8 cellular contexts compared by ENCODE assay signal in the genomic region with DNA sequence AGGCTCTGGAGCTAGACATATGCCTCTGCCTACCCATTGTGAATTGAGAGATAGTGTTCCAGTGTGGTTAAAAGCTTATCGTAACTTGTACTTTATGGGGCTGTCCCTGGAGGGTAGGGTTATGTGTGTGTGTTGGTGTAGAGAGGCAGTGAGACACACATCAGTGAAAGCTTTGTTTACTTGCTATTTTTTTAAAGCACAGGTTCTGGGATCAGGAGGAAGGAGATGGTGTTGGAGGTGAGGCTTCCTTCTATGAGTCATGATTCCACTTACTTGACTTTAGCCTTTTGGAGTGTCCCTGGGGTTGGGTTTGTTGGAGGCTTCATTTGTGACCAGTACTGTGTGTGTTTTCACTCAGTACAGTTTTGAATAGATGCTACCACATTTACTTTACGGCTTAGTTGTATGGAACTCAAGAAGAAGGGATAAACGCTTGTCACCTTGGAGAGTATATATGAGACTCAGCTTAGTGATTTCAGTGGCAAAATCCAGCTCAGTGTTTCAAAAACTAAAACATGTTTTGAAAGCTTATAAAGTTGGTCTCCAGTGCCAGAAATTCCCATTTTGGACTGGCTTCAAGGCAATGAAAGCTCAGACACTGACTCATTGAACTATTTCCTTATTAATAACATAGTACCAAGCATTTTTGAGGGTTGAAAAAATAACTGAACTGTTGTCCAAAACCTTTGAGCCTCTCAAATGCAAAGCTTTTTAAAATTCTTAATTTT.
DNase-seq lines count a peak whose midpoint lies in the region; ATAC-seq and TF ChIP-seq lines count a peak whose summit lies in the region.

No MANE protein-coding gene starts in this region.

- H3K9me3 Mint-ChIP-seq in activated T-cell treated with anti-CD3 and anti-CD28 coated beads, Interleukin-2, amount 50 U/mL, for 72 hours: peaks cover 5 to 9% of the 10 kb centered on the region in 2 donors

- WGBS in upper lobe of left lung, 2 donors: 70 to 92% methylated on average over 3 of the region's 3 CpGs

- no peaks in the 10 kb centered on the region for H3K27me3 Mint-ChIP-seq in activated T-cell treated with anti-CD3 and anti-CD28 coated beads, Interleukin-2, amount 50 U/mL, for 72 hours (ENCODE audit: low read depth)

- no peak overlapping the region for H3K27ac Mint-ChIP-seq in activated T-cell treated with anti-CD3 and anti-CD28 coated beads, Interleukin-2, amount 50 U/mL, for 72 hours

- H3K4me3 ChIP-seq in mucosa of descending colon (no peak overlapping the region), upper lobe of left lung (no peak overlapping the region)

- no peak for TF ChIP-seq POLR2A in upper lobe of left lung (IDR thresholded peaks at IDR 0.05)

- H3K4me1 Mint-ChIP-seq in activated T-cell treated with anti-CD3 and anti-CD28 coated beads, Interleukin-2, amount 50 U/mL, for 72 hours (ENCODE audit: low read depth): no peaks in the 10 kb centered on the region

- H3K27me3 ChIP-seq in upper lobe of left lung: no peaks in the 10 kb centered on the region

- H3K36me3 Mint-ChIP-seq in activated T-cell treated with anti-CD3 and anti-CD28 coated beads, Interleukin-2, amount 50 U/mL, for 72 hours (ENCODE audit: insufficient read depth in 2 of 2): no peaks in the 10 kb centered on the region

- TF ChIP-seq EP300 in upper lobe of left lung (IDR thresholded peaks at IDR 0.05): no peak

- H3K4me1 ChIP-seq in mucosa of descending colon (ENCODE audit: low read depth) (peaks cover 44% of the 10 kb centered on the region), upper lobe of left lung (peaks cover 8 to 16% (median 10%) of the 10 kb centered on the region in 4 donors)

- intact Hi-C loops in mucosa of descending colon (cut with DNase I, micrococcal nuclease): no loop called here

- peak overlapping the region; percentile 84 for H3K27ac ChIP-seq in epithelial cell of prostate
- peak overlapping the region; percentile 31 to 59 (median 44) for H3K27ac ChIP-seq in upper lobe of left lung

- ATAC-seq in mucosa of descending colon (peak; percentile 92), upper lobe of left lung (ENCODE audit: low FRiP score in 2 of 2) (peak in 1 of 2 donors; percentile 78), HG03520 (IDR thresholded peaks at IDR 0.05; ENCODE audit: unreplicated experiment) (no peak), GM19023 (IDR thresholded peaks at IDR 0.05; ENCODE audit: unreplicated experiment) (no peak)
- no peak for ATAC-seq in activated T-cell treated with anti-CD3 and anti-CD28 coated beads, Interleukin-2, amount 50 U/mL, for 72 hours (replicated peaks in 1 of 2)

- DNase-seq in NCI-H446 (lab: John Stamatoyannopoulos, UW) (peak; percentile 52 to 67), epithelial cell of prostate (ENCODE audit: low read depth, low spot score) (peak; percentile 82), mucosa of descending colon (peak in 1 of 3 donors; percentile 41), upper lobe of left lung (no peak)
- DNase-seq in activated CD4-positive, alpha-beta T cell treated with anti-CD3 and anti-CD28 coated beads for 1 hour: no peak
- no peak for DNase-seq in activated T-cell treated with anti-CD3 and anti-CD28 coated beads, Interleukin-2, amount 50 U/mL, for 72 hours

- TF ChIP-seq CTCF in mucosa of descending colon (IDR thresholded peaks at IDR 0.05) (no peak), upper lobe of left lung (IDR thresholded peaks at IDR 0.05) (no peak)

- H3K36me3 ChIP-seq in mucosa of descending colon (ENCODE audit: low read depth): no peaks in the 10 kb centered on the region
- no peaks in the 10 kb centered on the region for H3K36me3 ChIP-seq in upper lobe of left lung

- no peak overlapping the region for H3K4me3 Mint-ChIP-seq in activated T-cell treated with anti-CD3 and anti-CD28 coated beads, Interleukin-2, amount 50 U/mL, for 72 hours

- H3K9me3 ChIP-seq in mucosa of descending colon: no peaks in the 10 kb centered on the region
- H3K9me3 ChIP-seq in upper lobe of left lung: no peaks in the 10 kb centered on the region

Comparison
In these comparisons a context has a peak if more than half of its experiments do, and no peak if none do; other contexts are left out.
1. DNase-seq: peak in NCI-H446 (2 of 2) and epithelial cell of prostate (single experiment); none in upper lobe of left lung (0 of 2), activated CD4-positive, alpha-beta T cell treated with anti-CD3 and anti-CD28 coated beads for 1 hour (single experiment) and activated T-cell treated with anti-CD3 and anti-CD28 coated beads, Interleukin-2, amount 50 U/mL, for 72 hours (0 of 2).